In genomic region chr16:86403541-86404163, GRCh38 we compare ENCODE assay signal across 31 cellular contexts.
A peak's percentile ranks its signal among the peaks of the same experiment; 100 is the strongest.
DNase-seq lines count a peak whose midpoint lies in the region; ATAC-seq and TF ChIP-seq lines count a peak whose summit lies in the region.
"Had no signal": no experiment of that assay in that cellular context is flagged by ENCODE, and none has a peak within 500 bp of the region (broad histone marks: within the 10 kb centered on the region; RNA-seq: fewer than 3 reads in every experiment).

No MANE protein-coding gene starts in this region.

- H3K79me2 ChIP-seq in OCI-LY7 (ENCODE audit: insufficient read depth, low read depth, low read length) = no peaks in the 10 kb centered on the region

- POLR2A ChIA-PET in OCI-LY7 (lab: Charles Lee) = no interaction called here
- POLR2A ChIA-PET in activated CD8-positive, alpha-beta T cell treated with anti-CD3 and anti-CD28 coated beads, Interleukin-2, amount 10 ng/mL, durations not matched to agents 7 days and 5 days (lab: Charles Lee) = no interaction called here

- no peak overlapping the region for H3K4me3 Mint-ChIP-seq in stimulated activated naive B cell treated with anti-CD40 and anti-IgM and Interleukin-4, amounts not matched to agents 10 μg/mL and 1 μg/mL and 100 μg/mL, for 72 hours
- no peak overlapping the region for H3K4me3 Mint-ChIP-seq in activated CD8-positive, alpha-beta T cell treated with anti-CD3 and anti-CD28 coated beads, Interleukin-2, amount 10 ng/mL, durations not matched to agents 7 days and 5 days
- H3K4me3 Mint-ChIP-seq: activated naive CD8-positive, alpha-beta T cell treated with anti-CD3 and anti-CD28 coated beads, Interleukin-2, amount 50 U/mL, for 24 hours; activated T-cell treated with anti-CD3 and anti-CD28 coated beads, Interleukin-2, amount 50 U/mL, for 72 hours; naive thymus-derived CD8-positive, alpha-beta T cell; stimulated activated memory B cell treated with anti-CD40 and anti-IgM and Interleukin-4, amounts not matched to agents 10 μg/mL and 1 μg/mL and 100 μg/mL, for 72 hours; T-helper 17 cell had no signal

- H3K27me3 Mint-ChIP-seq in stimulated activated naive B cell treated with anti-CD40 and anti-IgM and Interleukin-4, amounts not matched to agents 10 μg/mL and 1 μg/mL and 100 μg/mL, for 72 hours = peaks cover 14 to 23% of the 10 kb centered on the region in 2 donors
- H3K27me3 Mint-ChIP-seq in activated CD8-positive, alpha-beta T cell treated with anti-CD3 and anti-CD28 coated beads, Interleukin-2, amount 10 ng/mL, durations not matched to agents 7 days and 5 days (ENCODE audit: low read depth) = no peaks in the 10 kb centered on the region

- ATAC-seq in stimulated activated naive B cell treated with anti-CD40 and anti-IgM and Interleukin-4, amounts not matched to agents 10 μg/mL and 1 μg/mL and 100 μg/mL, for 72 hours (replicated peaks) = no peak
- no peak for ATAC-seq in GM21367 (IDR thresholded peaks at IDR 0.05; ENCODE audit: unreplicated experiment)
- no peak for ATAC-seq in activated CD8-positive, alpha-beta T cell treated with anti-CD3 and anti-CD28 coated beads, Interleukin-2, amount 10 ng/mL, durations not matched to agents 7 days and 5 days
- ATAC-seq: activated CD4-positive, CD25-positive, alpha-beta regulatory T cell treated with anti-CD3 and anti-CD28 coated beads, Interleukin-2, amount 50 U/mL, for 24 hours; activated naive CD8-positive, alpha-beta T cell treated with anti-CD3 and anti-CD28 coated beads, Interleukin-2, amount 50 U/mL, for 24 hours; activated T-cell treated with anti-CD3 and anti-CD28 coated beads, Interleukin-2, amount 50 U/mL, for 72 hours; gastroesophageal sphincter; naive thymus-derived CD8-positive, alpha-beta T cell; stimulated activated memory B cell treated with anti-CD40 and anti-IgM and Interleukin-4, amounts not matched to agents 10 μg/mL and 1 μg/mL and 100 μg/mL, for 72 hours; T-helper 17 cell had no signal

- no TSS peak for BruUV-seq in OCI-LY7 (replicated peaks; lab: Mats Ljungman, UMichigan)

- H3K4me2 ChIP-seq in OCI-LY7 (ENCODE audit: low read length) = no peak overlapping the region
- H3K4me2 ChIP-seq: BLaER1 treated with 17β-estradiol and CSF1 and Interleukin-3, amounts not matched to agents 10 nM and 100 nM had no signal

- H4K20me1 ChIP-seq in OCI-LY7 (ENCODE audit: insufficient read depth, low read length) = no peaks in the 10 kb centered on the region
- H4K20me1 ChIP-seq: BLaER1 treated with 17β-estradiol and CSF1 and Interleukin-3, amounts not matched to agents 10 nM and 100 nM had no signal

- TF ChIP-seq CTCF in AG09309 (IDR thresholded peaks at IDR 0.05; ENCODE audit: control insufficient read depth, insufficient read depth, low read depth, low read length, missing control alignments) = peak; percentile 13
- TF ChIP-seq CTCF in OCI-LY7 (conservative IDR thresholded peaks at IDR 0.05; ENCODE audit: low read length) = 0 out of 2 replicates have a peak, but pooled peaks have one; percentile 17
- TF ChIP-seq CTCF in fibroblast of mammary gland (conservative IDR thresholded peaks at IDR 0.05; ENCODE audit: control insufficient read depth, insufficient read depth, low read depth, low read length) = no peak

- H3K36me3 ChIP-seq in OCI-LY7 (ENCODE audit: insufficient read depth, low read length) = no peaks in the 10 kb centered on the region
- H3K36me3 ChIP-seq: BLaER1 treated with 17β-estradiol and CSF1 and Interleukin-3, amounts not matched to agents 10 nM and 100 nM; gastroesophageal sphincter had no signal

- H3K36me3 Mint-ChIP-seq in stimulated activated naive B cell treated with anti-CD40 and anti-IgM and Interleukin-4, amounts not matched to agents 10 μg/mL and 1 μg/mL and 100 μg/mL, for 72 hours = no peaks in the 10 kb centered on the region
- H3K36me3 Mint-ChIP-seq in activated CD8-positive, alpha-beta T cell treated with anti-CD3 and anti-CD28 coated beads, Interleukin-2, amount 10 ng/mL, durations not matched to agents 7 days and 5 days (ENCODE audit: low read depth) = no peaks in the 10 kb centered on the region
- H3K36me3 Mint-ChIP-seq: naive thymus-derived CD8-positive, alpha-beta T cell; stimulated activated memory B cell treated with anti-CD40 and anti-IgM and Interleukin-4, amounts not matched to agents 10 μg/mL and 1 μg/mL and 100 μg/mL, for 72 hours had no signal

- no peak overlapping the region for H3K27ac ChIP-seq in OCI-LY7 (ENCODE audit: low read depth, low read length, poor library complexity, severe bottlenecking)
- H3K27ac ChIP-seq: BLaER1 treated with 17β-estradiol and CSF1 and Interleukin-3, amounts not matched to agents 10 nM and 100 nM; dorsolateral prefrontal cortex; gastroesophageal sphincter; SK-N-MC had no signal

- intact Hi-C loops in OCI-LY7 (cut with micrococcal nuclease; ENCODE audit: unreplicated experiment) = no loop called here

- no peak overlapping the region for H3K27ac Mint-ChIP-seq in stimulated activated naive B cell treated with anti-CD40 and anti-IgM and Interleukin-4, amounts not matched to agents 10 μg/mL and 1 μg/mL and 100 μg/mL, for 72 hours
- no peak overlapping the region for H3K27ac Mint-ChIP-seq in activated CD8-positive, alpha-beta T cell treated with anti-CD3 and anti-CD28 coated beads, Interleukin-2, amount 10 ng/mL, durations not matched to agents 7 days and 5 days
- H3K27ac Mint-ChIP-seq: activated naive CD8-positive, alpha-beta T cell treated with anti-CD3 and anti-CD28 coated beads, Interleukin-2, amount 50 U/mL, for 24 hours; activated T-cell treated with anti-CD3 and anti-CD28 coated beads, Interleukin-2, amount 50 U/mL, for 72 hours; naive thymus-derived CD8-positive, alpha-beta T cell; stimulated activated memory B cell treated with anti-CD40 and anti-IgM and Interleukin-4, amounts not matched to agents 10 μg/mL and 1 μg/mL and 100 μg/mL, for 72 hours; T-helper 17 cell had no signal

- CTCF ChIA-PET in OCI-LY7 (lab: Charles Lee; ENCODE audit: unreplicated experiment) = no interaction called here
- CTCF ChIA-PET in activated CD8-positive, alpha-beta T cell treated with anti-CD3 and anti-CD28 coated beads, Interleukin-2, amount 10 ng/mL, durations not matched to agents 7 days and 5 days (lab: Charles Lee) = no interaction called here

- no peaks in the 10 kb centered on the region for H3K4me1 Mint-ChIP-seq in stimulated activated naive B cell treated with anti-CD40 and anti-IgM and Interleukin-4, amounts not matched to agents 10 μg/mL and 1 μg/mL and 100 μg/mL, for 72 hours
- no peaks in the 10 kb centered on the region for H3K4me1 Mint-ChIP-seq in activated CD8-positive, alpha-beta T cell treated with anti-CD3 and anti-CD28 coated beads, Interleukin-2, amount 10 ng/mL, durations not matched to agents 7 days and 5 days (ENCODE audit: low read depth)
- H3K4me1 Mint-ChIP-seq: activated naive CD8-positive, alpha-beta T cell treated with anti-CD3 and anti-CD28 coated beads, Interleukin-2, amount 50 U/mL, for 24 hours; naive thymus-derived CD8-positive, alpha-beta T cell; stimulated activated memory B cell treated with anti-CD40 and anti-IgM and Interleukin-4, amounts not matched to agents 10 μg/mL and 1 μg/mL and 100 μg/mL, for 72 hours; T-helper 17 cell had no signal

- no peak overlapping the region for H3K4me3 ChIP-seq in AG09309 (ENCODE audit: control insufficient read depth, low read depth, low read length)
- no peak overlapping the region for H3K4me3 ChIP-seq in OCI-LY7 (ENCODE audit: low read depth, low read length, poor library complexity, severe bottlenecking)
- H3K4me3 ChIP-seq in fibroblast of mammary gland (ENCODE audit: control insufficient read depth, low read depth, low read length) = no peak overlapping the region
- H3K4me3 ChIP-seq: BLaER1 treated with 17β-estradiol and CSF1 and Interleukin-3, amounts not matched to agents 10 nM and 100 nM; dorsolateral prefrontal cortex; gastroesophageal sphincter; SK-N-MC had no signal

- H3K9me3 Mint-ChIP-seq in stimulated activated naive B cell treated with anti-CD40 and anti-IgM and Interleukin-4, amounts not matched to agents 10 μg/mL and 1 μg/mL and 100 μg/mL, for 72 hours = no peaks in the 10 kb centered on the region
- no peaks in the 10 kb centered on the region for H3K9me3 Mint-ChIP-seq in activated CD8-positive, alpha-beta T cell treated with anti-CD3 and anti-CD28 coated beads, Interleukin-2, amount 10 ng/mL, durations not matched to agents 7 days and 5 days (ENCODE audit: insufficient read depth)
- H3K9me3 Mint-ChIP-seq: activated naive CD8-positive, alpha-beta T cell treated with anti-CD3 and anti-CD28 coated beads, Interleukin-2, amount 50 U/mL, for 24 hours; activated T-cell treated with anti-CD3 and anti-CD28 coated beads, Interleukin-2, amount 50 U/mL, for 72 hours; stimulated activated memory B cell treated with anti-CD40 and anti-IgM and Interleukin-4, amounts not matched to agents 10 μg/mL and 1 μg/mL and 100 μg/mL, for 72 hours had no signal

- H3K4me1 ChIP-seq in OCI-LY7 (ENCODE audit: insufficient read depth, low read length, poor library complexity, severe bottlenecking) = no peaks in the 10 kb centered on the region
- H3K4me1 ChIP-seq: BLaER1 treated with 17β-estradiol and CSF1 and Interleukin-3, amounts not matched to agents 10 nM and 100 nM had no signal

- H2AFZ ChIP-seq in OCI-LY7 (ENCODE audit: low read length) = no peak overlapping the region

- no peaks in the 10 kb centered on the region for H3K9me2 ChIP-seq in OCI-LY7 (ENCODE audit: insufficient read depth, low read length)

- no peaks in the 10 kb centered on the region for H3K9me3 ChIP-seq in OCI-LY7 (ENCODE audit: low read length)
- H3K9me3 ChIP-seq: BLaER1 treated with 17β-estradiol and CSF1 and Interleukin-3, amounts not matched to agents 10 nM and 100 nM; Caco-2; gastroesophageal sphincter had no signal

- DNase-seq in AG09309 (ENCODE audit: low read depth) (no peak), H4 (ENCODE audit: low spot score) (peak; percentile 45), OCI-LY7 (ENCODE audit: low spot score) (no peak), fibroblast of mammary gland (ENCODE audit: low read depth) (peak; percentile 22), SHP77 (lab: John Stamatoyannopoulos, UW) (no peak)
- no peak for DNase-seq in stimulated activated naive B cell treated with anti-CD40 and anti-IgM and Interleukin-4, amounts not matched to agents 10 μg/mL and 1 μg/mL and 100 μg/mL, for 72 hours
- DNase-seq in activated CD8-positive, alpha-beta T cell treated with anti-CD3 and anti-CD28 coated beads, Interleukin-2, amount 10 ng/mL, durations not matched to agents 7 days and 5 days = no peak
- DNase-seq: activated CD4-positive, alpha-beta T cell treated with anti-CD3 and anti-CD28 coated beads, Interleukin-2, amount 50 U/mL, for 4 hours; activated naive CD4-positive, alpha-beta T cell; activated naive CD8-positive, alpha-beta T cell treated with anti-CD3 and anti-CD28 coated beads, Interleukin-2, amount 50 U/mL, for 24 hours; activated T-cell treated with anti-CD3 and anti-CD28 coated beads, Interleukin-2, amount 50 U/mL, for 72 hours; Caco-2; DMS53; dorsolateral prefrontal cortex; KBM-7; MV-4-11; naive thymus-derived CD8-positive, alpha-beta T cell; NCI-H1436 treated with DMSO at 0.1 percent for 48 hours; NCI-H2081 treated with DMSO at 0.1 percent for 48 hours; NCI-H446 treated with DMSO at 0.1 percent for 48 hours; occipital lobe; RPMI8226; substantia nigra; T-helper 17 cell; trophoblast cell had no signal

Comparison
In these comparisons a context has a peak if more than half of its experiments do, and no peak if none do; other contexts are left out.
1. DNase-seq: peak in H4 (single experiment) and fibroblast of mammary gland (single experiment); none in AG09309 (single experiment), OCI-LY7 (single experiment), stimulated activated naive B cell treated with anti-CD40 and anti-IgM and Interleukin-4, amounts not matched to agents 10 μg/mL and 1 μg/mL and 100 μg/mL, for 72 hours (single experiment), activated CD8-positive, alpha-beta T cell treated with anti-CD3 and anti-CD28 coated beads, Interleukin-2, amount 10 ng/mL, durations not matched to agents 7 days and 5 days (single experiment) and SHP77 (0 of 2).